In genomic region chr19:34178276-34178614, GRCh38 we compare ENCODE assay signal across 15 cellular contexts. TPM values are rescaled to one million over a fixed set of nuclear protein-coding genes. Genes with fewer than 3 reads are reported as not detected.
DNase-seq lines count a peak whose midpoint lies in the region; TF ChIP-seq lines count a peak whose summit lies in the region.
"Had no signal": no experiment of that assay in that cellular context is flagged by ENCODE, and none has a peak within 500 bp of the region (broad histone marks: within the 10 kb centered on the region; RNA-seq: fewer than 3 reads in every experiment).

No MANE protein-coding gene starts in this region.

- H3K79me2 ChIP-seq in OCI-LY1 (ENCODE audit: insufficient read depth, low read length), result peaks cover 100% of the 10 kb centered on the region

- H3K36me3 Mint-ChIP-seq in activated CD4-positive, alpha-beta T cell treated with anti-CD3 and anti-CD28 coated beads, Interleukin-2, amount 10 ng/mL, durations not matched to agents 7 days and 5 days (ENCODE audit: low read depth), result peaks cover 48% of the 10 kb centered on the region

- CTCF ChIA-PET in activated CD4-positive, alpha-beta T cell treated with anti-CD3 and anti-CD28 coated beads, Interleukin-2, amount 10 ng/mL, durations not matched to agents 7 days and 5 days (lab: Charles Lee), result interaction anchor here (1.3 to 2.0 kb wide), 2 partner anchors 10 to 16 kb away, joined by 5 to 6 read pairs; no protein-coding TSS in a partner anchor

- DNase-seq in activated CD4-positive, alpha-beta T cell treated with anti-CD3 and anti-CD28 coated beads, Interleukin-2, amount 10 ng/mL, durations not matched to agents 7 days and 5 days, result peak; percentile 45
- no peak for DNase-seq in activated CD4-positive, alpha-beta T cell treated with anti-CD3 and anti-CD28 coated beads for 1 hour
- no peak for DNase-seq in effector memory CD4-positive, alpha-beta T cell
- DNase-seq in esophagus squamous epithelium (lab: John Stamatoyannopoulos, UW) (no peak), NCI-H226 (no peak), dermis blood vessel endothelial cell (no peak)
- DNase-seq: ACHN; colonic mucosa; EL; NCI-H187 treated with DMSO at 0.1 percent for 48 hours; stimulated activated CD4-positive, alpha-beta T cell treated with anti-CD3 and anti-CD28 coated beads, Interleukin-2, amount 100 ng/mL, for 48 hours had no signal

- no peak overlapping the region for H2AFZ ChIP-seq in OCI-LY1 (ENCODE audit: low read length)

- no peak overlapping the region for H3K27ac ChIP-seq in OCI-LY1 (ENCODE audit: low read depth, low read length, poor library complexity, severe bottlenecking)
- H3K27ac ChIP-seq in effector memory CD4-positive, alpha-beta T cell (ENCODE audit: insufficient read depth, low read length, poor library complexity, severe bottlenecking), result no peak overlapping the region
- no peak overlapping the region for H3K27ac ChIP-seq in esophagus squamous epithelium
- H3K27ac ChIP-seq: colonic mucosa had no signal

- TF ChIP-seq CTCF in OCI-LY1 (IDR thresholded peaks at IDR 0.05; ENCODE audit: low read length) (no peak), esophagus squamous epithelium (IDR thresholded peaks at IDR 0.05) (no peak)

- no peaks in the 10 kb centered on the region for H3K27me3 Mint-ChIP-seq in activated CD4-positive, alpha-beta T cell treated with anti-CD3 and anti-CD28 coated beads, Interleukin-2, amount 10 ng/mL, durations not matched to agents 7 days and 5 days

- peak overlapping the region; percentile 19; the same call in 1 of the 2 replicates for H3K4me2 ChIP-seq in OCI-LY1 (ENCODE audit: low read length)
- H3K4me2 ChIP-seq in skeletal muscle satellite cell (ENCODE audit: low read length), result peak overlapping the region; percentile 52

- peaks cover 59% of the 10 kb centered on the region for H3K4me1 ChIP-seq in OCI-LY1 (ENCODE audit: insufficient read depth, low read length, severe bottlenecking)
- H3K4me1 ChIP-seq in effector memory CD4-positive, alpha-beta T cell (ENCODE audit: control insufficient read depth, insufficient read depth, low read length, poor library complexity, severe bottlenecking), result peaks cover 55% of the 10 kb centered on the region
- peaks cover 31% of the 10 kb centered on the region for H3K4me1 ChIP-seq in skeletal muscle satellite cell (ENCODE audit: control insufficient read depth, insufficient read depth, low read length)
- H3K4me1 ChIP-seq in esophagus squamous epithelium, result peaks cover 9 to 90% (median 49%) of the 10 kb centered on the region in 3 donors

- POLR2A ChIA-PET in activated CD4-positive, alpha-beta T cell treated with anti-CD3 and anti-CD28 coated beads, Interleukin-2, amount 10 ng/mL, durations not matched to agents 7 days and 5 days (lab: Charles Lee), result no interaction called here

- H3K9me3 ChIP-seq in OCI-LY1 (ENCODE audit: low read length) (no peaks in the 10 kb centered on the region), skeletal muscle satellite cell (replicated peaks; ENCODE audit: low read length) (no peaks in the 10 kb centered on the region), esophagus squamous epithelium (no peaks in the 10 kb centered on the region)
- no peaks in the 10 kb centered on the region for H3K9me3 ChIP-seq in effector memory CD4-positive, alpha-beta T cell (ENCODE audit: control insufficient read depth, low read length)
- H3K9me3 ChIP-seq: colonic mucosa, gastroesophageal sphincter had no signal

- WGBS in esophagus squamous epithelium, 2 donors, result 48 to 60% methylated on average over 2 of the region's 2 CpGs

- H3K4me1 Mint-ChIP-seq in activated CD4-positive, alpha-beta T cell treated with anti-CD3 and anti-CD28 coated beads, Interleukin-2, amount 10 ng/mL, durations not matched to agents 7 days and 5 days, result peaks cover 75% of the 10 kb centered on the region

- H3K9me2 ChIP-seq in OCI-LY1 (ENCODE audit: low read depth, low read length), result no peaks in the 10 kb centered on the region

- 0 out of 2 replicates have a peak, but pooled peaks cover 5% of the 10 kb centered on the region for H3F3A ChIP-seq in OCI-LY1 (ENCODE audit: insufficient read depth, low read length)

- intact Hi-C loops in esophagus squamous epithelium (cut with DNase I), result no loop called here

- no peaks in the 10 kb centered on the region for H4K20me1 ChIP-seq in OCI-LY1 (ENCODE audit: insufficient read depth, low read length)

- peak overlapping the region; percentile 52 for H3K4me3 Mint-ChIP-seq in activated CD4-positive, alpha-beta T cell treated with anti-CD3 and anti-CD28 coated beads, Interleukin-2, amount 10 ng/mL, durations not matched to agents 7 days and 5 days
- H3K4me3 Mint-ChIP-seq: activated T-helper 1 cell treated with anti-CD3 and anti-CD28 coated beads, Interleukin-12 subunit alpha, Interleukin-12 subunit beta, Interleukin-2, Interleukin-4 antibody, amounts not matched to agents 30 ng/mL and 10 ng/mL and 1 ng/mL, durations not matched to agents 14 hours and 24 hours and 36 hours had no signal

- no peaks in the 10 kb centered on the region for H3K9me3 Mint-ChIP-seq in activated CD4-positive, alpha-beta T cell treated with anti-CD3 and anti-CD28 coated beads, Interleukin-2, amount 10 ng/mL, durations not matched to agents 7 days and 5 days
- H3K9me3 Mint-ChIP-seq: activated T-helper 1 cell treated with anti-CD3 and anti-CD28 coated beads, Interleukin-12 subunit alpha, Interleukin-12 subunit beta, Interleukin-2, Interleukin-4 antibody, amounts not matched to agents 30 ng/mL and 10 ng/mL and 1 ng/mL, durations not matched to agents 14 hours and 24 hours and 36 hours had no signal

- TF ChIP-seq POLR2A in esophagus squamous epithelium (IDR thresholded peaks at IDR 0.05), result no peak

- peak overlapping the region; percentile 79 for H3K27ac Mint-ChIP-seq in activated CD4-positive, alpha-beta T cell treated with anti-CD3 and anti-CD28 coated beads, Interleukin-2, amount 10 ng/mL, durations not matched to agents 7 days and 5 days
- H3K27ac Mint-ChIP-seq: activated T-helper 1 cell treated with anti-CD3 and anti-CD28 coated beads, Interleukin-12 subunit alpha, Interleukin-12 subunit beta, Interleukin-2, Interleukin-4 antibody, amounts not matched to agents 30 ng/mL and 10 ng/mL and 1 ng/mL, durations not matched to agents 14 hours and 24 hours and 36 hours had no signal

- H3K4me3 ChIP-seq in OCI-LY1 (ENCODE audit: low read depth, low read length, poor library complexity, severe bottlenecking), result peak overlapping the region; percentile 3
- peak overlapping the region; percentile 20 for H3K4me3 ChIP-seq in effector memory CD4-positive, alpha-beta T cell (ENCODE audit: insufficient read depth, low read depth, low read length, poor library complexity, severe bottlenecking)
- no peak overlapping the region for H3K4me3 ChIP-seq in skeletal muscle satellite cell (ENCODE audit: low read length)
- peak overlapping the region in 1 of 4 donors; percentile 5 for H3K4me3 ChIP-seq in esophagus squamous epithelium
- H3K4me3 ChIP-seq: colonic mucosa, gastroesophageal sphincter had no signal

- H3K27me3 ChIP-seq in OCI-LY1 (ENCODE audit: insufficient read depth, low read length) (no peaks in the 10 kb centered on the region), skeletal muscle satellite cell (ENCODE audit: control insufficient read depth, insufficient read depth, low read length) (no peaks in the 10 kb centered on the region), esophagus squamous epithelium (no peaks in the 10 kb centered on the region)
- no peaks in the 10 kb centered on the region for H3K27me3 ChIP-seq in effector memory CD4-positive, alpha-beta T cell (replicated peaks; ENCODE audit: control insufficient read depth, insufficient read depth, low read length, poor library complexity, severe bottlenecking)
- H3K27me3 ChIP-seq: colonic mucosa, gastroesophageal sphincter had no signal

- H3K9ac ChIP-seq in OCI-LY1 (ENCODE audit: low read length) (no peak overlapping the region), skeletal muscle satellite cell (ENCODE audit: low read depth, low read length) (no peak overlapping the region)

- H3K36me3 ChIP-seq in OCI-LY1 (ENCODE audit: insufficient read depth, low read length) (peaks cover 54% of the 10 kb centered on the region), skeletal muscle satellite cell (ENCODE audit: insufficient read depth, low read length) (peaks cover 30% of the 10 kb centered on the region), esophagus squamous epithelium (peaks cover 0 to 12% (median 0%) of the 10 kb centered on the region in 3 donors)
- peaks cover 4% of the 10 kb centered on the region for H3K36me3 ChIP-seq in effector memory CD4-positive, alpha-beta T cell (ENCODE audit: control insufficient read depth, insufficient read depth, low read length)
- H3K36me3 ChIP-seq: colonic mucosa had no signal

RNA-seq across cellular contexts. Expression of gene LSM14A, which starts 5.9 kb away (rescaled TPM):
- 100 to 1,000 TPM; 141 to 146 TPM for total RNA-seq in activated CD4-positive, alpha-beta T cell treated with anti-CD3 and anti-CD28 coated beads, Interleukin-2, amount 10 ng/mL, durations not matched to agents 7 days and 5 days
- total RNA-seq in skeletal muscle satellite cell (2012; rRNA removed), result 38.3 and 43.0 TPM in 2 replicates
- total RNA-seq in esophagus squamous epithelium, result 100 to 1,000 TPM in 1 of 4 donors, 10 to 100 TPM in 3; 51.5 to 110 (median 62.9) TPM
- 62.8 and 99.5 TPM in 2 replicates for total RNA-seq in dermis blood vessel endothelial cell
